ENCODE assay signal across 8 cellular contexts in genomic region chr2:71333619-71334018, GRCh38. TPM values are rescaled to one million over a fixed set of nuclear protein-coding genes. Genes with fewer than 3 reads are reported as not detected.
DNase-seq lines count a peak whose midpoint lies in the region; ATAC-seq and TF ChIP-seq lines count a peak whose summit lies in the region.

No MANE protein-coding gene starts in this region.

- POLR2A ChIA-PET in CD4-positive, alpha-beta memory T cell (lab: Charles Lee; ENCODE audit: partially characterized antibody) = interaction anchor here (1.4 to 1.8 kb wide), 2 partner anchors 84 to 266 kb away, joined by 3 to 7 read pairs; partner anchors contain the start of gene NAGK
- POLR2A ChIA-PET in GM10248 (lab: Yijun Ruan, JAX) = no interaction called here

- no peak for ATAC-seq in GM19467 (IDR thresholded peaks at IDR 0.05; ENCODE audit: unreplicated experiment)

- H3K9ac ChIP-seq in Loucy (ENCODE audit: low read depth, low read length, poor library complexity, severe bottlenecking) (peak overlapping the region; percentile 91), neural cell (ENCODE audit: low read length) (peak overlapping the region; percentile 99)

- CTCF ChIA-PET in CD4-positive, alpha-beta memory T cell (lab: Charles Lee; ENCODE audit: partially characterized antibody) = interaction anchor here (1.4 to 5.4 kb wide), 4 partner anchors 12 to 97 kb away, joined by 3 to 52 read pairs (median 17); no protein-coding TSS in a partner anchor
- CTCF ChIA-PET in GM10248 (lab: Yijun Ruan, JAX) = interaction anchor here (1.1 to 5.0 kb wide), 5 partner anchors 9 to 111 kb away, joined by 3 to 27 read pairs (median 9); no protein-coding TSS in a partner anchor

- no peak for TF ChIP-seq EP300 in neural cell (conservative IDR thresholded peaks at IDR 0.05; ENCODE audit: poor library complexity, severe bottlenecking)

- no peak for TF ChIP-seq CTCF in Loucy (conservative IDR thresholded peaks at IDR 0.05; ENCODE audit: low read length)
- no peak for TF ChIP-seq CTCF in neural cell (IDR thresholded peaks at IDR 0.05; ENCODE audit: poor library complexity, severe bottlenecking)
- no peak for TF ChIP-seq CTCF in GM10248 (IDR thresholded peaks at IDR 0.05; ENCODE audit: control extremely low read depth, extremely low read depth, low read depth, missing control alignments)

- peak overlapping the region; percentile 10 to 70 for H3K4me3 ChIP-seq in CD4-positive, alpha-beta memory T cell (ENCODE audit: low read length in 2 of 2)
- peak overlapping the region; percentile 95 for H3K4me3 ChIP-seq in Loucy (ENCODE audit: low read length, poor library complexity, severe bottlenecking)
- H3K4me3 ChIP-seq in neural cell (ENCODE audit: low read length) = peak overlapping the region; percentile 90

- peak overlapping the region; percentile 1 to 100 (median 70) for H3K27ac Mint-ChIP-seq in CD4-positive, alpha-beta memory T cell
- H3K27ac Mint-ChIP-seq in dendritic cell treated with granulocyte-macrophage colony-stimulating factor and Interleukin-4, amounts not matched to agents 40 ng/mL and 50 ng/mL, for 4 days = peak overlapping the region; percentile 10

- no peak for DNase-seq in CD4-positive, alpha-beta memory T cell
- DNase-seq in NCI-H2227 (lab: John Stamatoyannopoulos, UW; ENCODE audit: unreplicated experiment) (no peak), GM10248 (ENCODE audit: extremely low spot score) (no peak), SW 1271 (lab: John Stamatoyannopoulos, UW) (no peak)

- H3K9me3 Mint-ChIP-seq in CD4-positive, alpha-beta memory T cell = peaks cover 0 to 3% (median 0%) of the 10 kb centered on the region in 8 donors
- no peaks in the 10 kb centered on the region for H3K9me3 Mint-ChIP-seq in dendritic cell treated with granulocyte-macrophage colony-stimulating factor and Interleukin-4, amounts not matched to agents 40 ng/mL and 50 ng/mL, for 4 days

- H3K9me2 ChIP-seq in Loucy (replicated peaks; ENCODE audit: low read depth, low read length) = no peaks in the 10 kb centered on the region
- H3K9me2 ChIP-seq in neural cell (ENCODE audit: insufficient read depth, low read length) = no peaks in the 10 kb centered on the region

- H3K4me1 Mint-ChIP-seq in CD4-positive, alpha-beta memory T cell = peaks cover 38 to 71% (median 50%) of the 10 kb centered on the region in 4 donors
- H3K4me1 Mint-ChIP-seq in dendritic cell treated with granulocyte-macrophage colony-stimulating factor and Interleukin-4, amounts not matched to agents 40 ng/mL and 50 ng/mL, for 4 days (ENCODE audit: low read depth) = peaks cover 41% of the 10 kb centered on the region

- H3K27me3 Mint-ChIP-seq in CD4-positive, alpha-beta memory T cell = no peaks in the 10 kb centered on the region
- no peaks in the 10 kb centered on the region for H3K27me3 Mint-ChIP-seq in dendritic cell treated with granulocyte-macrophage colony-stimulating factor and Interleukin-4, amounts not matched to agents 40 ng/mL and 50 ng/mL, for 4 days

- no peak overlapping the region for H3K27ac ChIP-seq in CD4-positive, alpha-beta memory T cell (ENCODE audit: low read depth, low read length)
- H3K27ac ChIP-seq in neural cell (ENCODE audit: low read length) = no peak overlapping the region

- H3K4me2 ChIP-seq in Loucy (ENCODE audit: low read depth, low read length, poor library complexity, severe bottlenecking) = peak overlapping the region; percentile 80
- H3K4me2 ChIP-seq in neural cell (ENCODE audit: low read length) = peak overlapping the region; percentile 98

- no peaks in the 10 kb centered on the region for H3K36me3 ChIP-seq in CD4-positive, alpha-beta memory T cell (ENCODE audit: insufficient read depth, low read length)
- H3K36me3 ChIP-seq in Loucy (ENCODE audit: insufficient read depth, low read length) = no peaks in the 10 kb centered on the region
- H3K36me3 ChIP-seq in neural cell (ENCODE audit: insufficient read depth, low read length) = peaks cover 4% of the 10 kb centered on the region

- H3K79me2 ChIP-seq in Loucy (ENCODE audit: insufficient read depth, low read length) (peaks cover 70% of the 10 kb centered on the region), neural cell (replicated peaks; ENCODE audit: insufficient read depth, low read length) (peaks cover 68% of the 10 kb centered on the region)

- H3K36me3 Mint-ChIP-seq in CD4-positive, alpha-beta memory T cell = peaks cover 7 to 30% of the 10 kb centered on the region in 2 donors
- peaks cover 52% of the 10 kb centered on the region for H3K36me3 Mint-ChIP-seq in dendritic cell treated with granulocyte-macrophage colony-stimulating factor and Interleukin-4, amounts not matched to agents 40 ng/mL and 50 ng/mL, for 4 days (ENCODE audit: low read depth)

- H2AFZ ChIP-seq in Loucy (ENCODE audit: low read length) = no peak overlapping the region
- H2AFZ ChIP-seq in neural cell (ENCODE audit: low read depth, low read length) = no peak overlapping the region

- H3K4me3 Mint-ChIP-seq in CD4-positive, alpha-beta memory T cell = peak overlapping the region; percentile 98 to 100 (median 100)
- H3K4me3 Mint-ChIP-seq in dendritic cell treated with granulocyte-macrophage colony-stimulating factor and Interleukin-4, amounts not matched to agents 40 ng/mL and 50 ng/mL, for 4 days = peak overlapping the region; percentile 66

- H3F3A ChIP-seq in Loucy (ENCODE audit: low read depth) = no peaks in the 10 kb centered on the region
- peaks cover 5% of the 10 kb centered on the region for H3F3A ChIP-seq in neural cell (ENCODE audit: insufficient read depth, low read length, poor library complexity, severe bottlenecking)

- no peaks in the 10 kb centered on the region for H3K27me3 ChIP-seq in CD4-positive, alpha-beta memory T cell (ENCODE audit: insufficient read depth, low read length)
- H3K27me3 ChIP-seq in Loucy (ENCODE audit: insufficient read depth, low read length, poor library complexity, severe bottlenecking) = no peaks in the 10 kb centered on the region
- no peaks in the 10 kb centered on the region for H3K27me3 ChIP-seq in neural cell (ENCODE audit: insufficient read depth, low read depth, low read length)

- intact Hi-C loops in CD4-positive, alpha-beta memory T cell (cut with micrococcal nuclease) = loop anchor here (2.0 to 5.0 kb wide), 2 partner anchors 13 to 266 kb away; partner anchors contain the start of gene NAGK
- intact Hi-C loops in dendritic cell treated with granulocyte-macrophage colony-stimulating factor and Interleukin-4, amounts not matched to agents 40 ng/mL and 50 ng/mL, for 4 days (cut with micrococcal nuclease) = loop anchor here (5.0 to 10.0 kb wide), 2 partner anchors 106 to 199 kb away; partner anchors contain the start of genes MCEE, MPHOSPH10 and PAIP2B

- TF ChIP-seq RAD21 in neural cell (conservative IDR thresholded peaks at IDR 0.05) = no peak

- no peaks in the 10 kb centered on the region for H3K9me3 ChIP-seq in CD4-positive, alpha-beta memory T cell (ENCODE audit: control insufficient read depth in 1 of 2, low read length in 2 of 2)
- H3K9me3 ChIP-seq in Loucy (ENCODE audit: insufficient read depth, low read depth, low read length) (no peaks in the 10 kb centered on the region), neural cell (ENCODE audit: low read length) (no peaks in the 10 kb centered on the region)

- H4K20me1 ChIP-seq in Loucy (ENCODE audit: insufficient read depth, low read length, poor library complexity, severe bottlenecking) = peaks cover 65% of the 10 kb centered on the region
- H4K20me1 ChIP-seq in neural cell (ENCODE audit: insufficient read depth) = peaks cover 7% of the 10 kb centered on the region

- peaks cover 69% of the 10 kb centered on the region for H3K4me1 ChIP-seq in CD4-positive, alpha-beta memory T cell (ENCODE audit: insufficient read depth, low read length)
- H3K4me1 ChIP-seq in Loucy (ENCODE audit: insufficient read depth, low read length, poor library complexity, severe bottlenecking) = peaks cover 39% of the 10 kb centered on the region

TF ChIP-seq in neural cell, 6 proteins besides CTCF, POLR2A, EP300 and RAD21:
- TF ChIP-seq SMC3 (conservative IDR thresholded peaks at IDR 0.05; ENCODE audit: poor library complexity) (no peak), REST (IDR thresholded peaks at IDR 0.05; ENCODE audit: borderline replicate concordance) (no peak), MXI1 (conservative IDR thresholded peaks at IDR 0.05; ENCODE audit: poor library complexity, severe bottlenecking) (no peak), TAF1 (IDR thresholded peaks at IDR 0.05; ENCODE audit: low read depth) (no peak), EZH2 (IDR thresholded peaks at IDR 0.05; ENCODE audit: borderline replicate concordance, insufficient read depth, low read length, poor library complexity, severe bottlenecking) (no peak), POLR2AphosphoS5 (IDR thresholded peaks at IDR 0.05) (no peak)

RNA-seq across cellular contexts. Expression of gene ZNF638, which starts 2.0 kb away (rescaled TPM):
- total RNA-seq in CD4-positive, alpha-beta memory T cell = 100 to 1,000 TPM; 167 TPM
- 10 to 100 TPM; 19.8 to 53.4 TPM for polyA plus RNA-seq in CD4-positive, alpha-beta memory T cell
- 296 and 308 TPM in 2 replicates for polyA plus RNA-seq in neural cell
- polyA minus RNA-seq in neural cell = 601 and 672 TPM in 2 replicates

Comparison
In these comparisons a context has a peak if more than half of its experiments do, and no peak if none do; other contexts are left out.
1. H3K4me3 ChIP-seq: peak in every context shown above with its lines; median percentile 95 in Loucy; 90 in neural cell; 40 in CD4-positive, alpha-beta memory T cell.